25 cellular contexts compared by ENCODE assay signal in the genomic region with DNA sequence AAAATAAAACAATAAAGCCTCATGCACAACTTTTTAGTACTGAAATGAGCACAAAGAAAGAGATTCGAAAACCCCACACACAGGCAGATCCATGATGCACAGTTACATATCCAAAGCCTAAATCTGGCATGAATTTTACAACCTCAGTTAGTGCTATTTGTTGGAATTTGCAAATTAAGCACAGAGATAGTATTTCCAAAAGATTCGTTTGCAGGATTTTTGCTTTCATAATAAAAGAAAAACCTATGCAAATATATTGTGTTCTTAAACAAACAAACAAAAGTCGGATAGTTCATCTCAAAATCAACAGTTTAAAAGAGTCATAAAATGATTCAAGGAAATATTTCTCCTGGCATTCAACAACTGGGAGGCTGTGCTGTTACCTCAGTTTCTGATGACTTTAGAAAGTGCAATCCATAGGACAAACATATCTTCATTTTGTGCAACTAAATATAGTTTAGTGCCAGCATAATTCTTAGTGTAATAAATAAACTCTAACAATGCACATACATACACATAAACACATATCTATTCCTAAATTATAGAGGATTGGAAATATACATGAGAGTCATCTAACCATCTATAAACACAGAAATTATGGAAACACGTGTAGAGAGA. TPM values are rescaled to one million over a fixed set of nuclear protein-coding genes. Genes with fewer than 3 reads are reported as not detected.
"Had no signal": no experiment of that assay in that cellular context is flagged by ENCODE, and none has a peak within 500 bp of the region (broad histone marks: within the 10 kb centered on the region; RNA-seq: fewer than 3 reads in every experiment).

No MANE protein-coding gene starts in this region.

- FAIRE-seq: endometrium, keratinocyte, urothelium cell line had no signal

- H3K4me3 ChIP-seq: coronary artery, esophagus squamous epithelium, lower lobe of right lung, psoas muscle, skin epidermis, spleen, thoracic aorta, tibial nerve, upper lobe of left lung had no signal

- H3K4me1 Mint-ChIP-seq: natural killer cell; stimulated activated naive B cell treated with anti-CD40 and anti-IgM and Interleukin-4, amounts not matched to agents 10 μg/mL and 1 μg/mL and 100 μg/mL, for 72 hours had no signal

- H3K4me3 Mint-ChIP-seq: effector memory CD8-positive, alpha-beta T cell; natural killer cell; stimulated activated naive B cell treated with anti-CD40 and anti-IgM and Interleukin-4, amounts not matched to agents 10 μg/mL and 1 μg/mL and 100 μg/mL, for 72 hours; stimulated activated naive CD8-positive, alpha-beta T cell treated with anti-CD3 and anti-CD28 coated beads, Interleukin-15, Interleukin-2, amounts not matched to agents 100 ng/mL and 50 ng/mL, for 24 hours had no signal

- DNase-seq: dermis blood vessel endothelial cell; effector memory CD8-positive, alpha-beta T cell; erythroblast; esophagus squamous epithelium; foreskin melanocyte; glutamatergic neuron; left ventricle myocardium superior; lower lobe of right lung; natural killer cell; nucleus accumbens; psoas muscle; spleen; stimulated activated naive B cell treated with anti-CD40 and anti-IgM and Interleukin-4, amounts not matched to agents 10 μg/mL and 1 μg/mL and 100 μg/mL, for 72 hours; upper lobe of left lung had no signal

- ATAC-seq: effector memory CD8-positive, alpha-beta T cell; left ventricle myocardium superior; lower lobe of right lung; natural killer cell; psoas muscle; right cardiac atrium; stimulated activated naive B cell treated with anti-CD40 and anti-IgM and Interleukin-4, amounts not matched to agents 10 μg/mL and 1 μg/mL and 100 μg/mL, for 72 hours had no signal

- H3K36me3 ChIP-seq: esophagus squamous epithelium, lower lobe of right lung, spleen, thoracic aorta, tibial nerve, upper lobe of left lung had no signal

- H3K9me3 ChIP-seq: esophagus squamous epithelium, lower lobe of right lung, psoas muscle, spleen, thoracic aorta, tibial nerve, upper lobe of left lung had no signal

- H3K9me3 Mint-ChIP-seq: stimulated activated naive CD8-positive, alpha-beta T cell treated with anti-CD3 and anti-CD28 coated beads, Interleukin-15, Interleukin-2, amounts not matched to agents 100 ng/mL and 50 ng/mL, for 24 hours had no signal

- H3K36me3 Mint-ChIP-seq: stimulated activated naive B cell treated with anti-CD40 and anti-IgM and Interleukin-4, amounts not matched to agents 10 μg/mL and 1 μg/mL and 100 μg/mL, for 72 hours had no signal

- H3K27ac ChIP-seq: coronary artery, esophagus squamous epithelium, lower lobe of right lung, psoas muscle, skin epidermis, spleen, thoracic aorta, tibial nerve, upper lobe of left lung had no signal

- H3K27ac Mint-ChIP-seq: effector memory CD8-positive, alpha-beta T cell; natural killer cell; stimulated activated naive B cell treated with anti-CD40 and anti-IgM and Interleukin-4, amounts not matched to agents 10 μg/mL and 1 μg/mL and 100 μg/mL, for 72 hours; stimulated activated naive CD8-positive, alpha-beta T cell treated with anti-CD3 and anti-CD28 coated beads, Interleukin-15, Interleukin-2, amounts not matched to agents 100 ng/mL and 50 ng/mL, for 24 hours had no signal

RNA-seq across cellular contexts. Expression of a gene that starts 10.8 kb away (rescaled TPM):
- total RNA-seq: dermis blood vessel endothelial cell, esophagus squamous epithelium, left ventricle myocardium superior, lower lobe of right lung, mesenteric fat pad, natural killer cell, renal cortical epithelial cell, thoracic aorta, tibial nerve had no signal
- polyA plus RNA-seq: keratinocyte, spleen had no signal
